ENCODE assay signal across 9 cellular contexts in genomic region chr1:240976685-240977084, GRCh38.
"Had no signal": no experiment of that assay in that cellular context is flagged by ENCODE, and none has a peak within 500 bp of the region (broad histone marks: within the 10 kb centered on the region; RNA-seq: fewer than 3 reads in every experiment).

No MANE protein-coding gene starts in this region.

- DNase-seq: GM23248, GOT3, H7, H9, HFFc6 had no signal

- H3K4me1 ChIP-seq: HAP-1 had no signal

- H3K27ac ChIP-seq: GM23248 had no signal

- H3K9ac ChIP-seq: GM23248 had no signal

- H3K4me3 ChIP-seq: GM23248, GM23338, HAP-1 had no signal

- ATAC-seq: GM23338, HCT116 had no signal

- H3K9me3 ChIP-seq: HAP-1 had no signal

- FAIRE-seq: H54 had no signal

- H3K36me3 ChIP-seq: HAP-1 had no signal

- H2AFZ ChIP-seq: GM23248, GM23338 had no signal

- H3K4me2 ChIP-seq: GM23338 had no signal
